ENCODE assay signal across 9 cellular contexts in genomic region chr10:32348297-32349198, GRCh38. TPM values are rescaled to one million over a fixed set of nuclear protein-coding genes. Genes with fewer than 3 reads are reported as not detected.
DNase-seq lines count a peak whose midpoint lies in the region; ATAC-seq and TF ChIP-seq lines count a peak whose summit lies in the region.
"Had no signal": no experiment of that assay in that cellular context is flagged by ENCODE, and none has a peak within 500 bp of the region (broad histone marks: within the 10 kb centered on the region; RNA-seq: fewer than 3 reads in every experiment).

No MANE protein-coding gene starts in this region.

- WGBS in heart left ventricle, 4 donors = 67 to 80% (median 73%) methylated on average over 18 of the region's 18 CpGs

- DNase-seq in ELF-1 (ENCODE audit: low read depth, low spot score) (peak; percentile 23), NCI-H748 (lab: John Stamatoyannopoulos, UW; ENCODE audit: unreplicated experiment) (peak; percentile 29), dorsolateral prefrontal cortex (no peak), foreskin melanocyte (no peak), heart left ventricle (no peak)
- DNase-seq: left colon had no signal

- intact Hi-C loops in dorsolateral prefrontal cortex (cut with DNase I) (loop anchor here (5.0 to 10.0 kb wide), 4 partner anchors 161 to 609 kb away; partner anchors contain the start of genes ARHGAP12 (in 1 of the 2), ITGB1 (in 1 of the 2) and KIF5B (in 1 of the 2)), heart left ventricle (cut with DNase I) (loop anchor here in 6 of 10 donors (5.0 to 10.0 kb wide), 7 partner anchors 36 to 294 kb away; partner anchors contain the start of gene KIF5B (in 1 of the 6))

- ATAC-seq in HG03135 (IDR thresholded peaks at IDR 0.05; ENCODE audit: unreplicated experiment) (no peak), HG03432 (IDR thresholded peaks at IDR 0.05; ENCODE audit: unreplicated experiment) (no peak), heart left ventricle (no peak)
- ATAC-seq: left colon had no signal

- peak overlapping the region in 33 of 59 donors; percentile 3 to 100 (median 100) for H3K27ac ChIP-seq in dorsolateral prefrontal cortex
- H3K27ac ChIP-seq in parathyroid adenoma = no peak overlapping the region
- peak overlapping the region in 1 of 12 donors; percentile 100 for H3K27ac ChIP-seq in heart left ventricle

- no peak overlapping the region for H2AFZ ChIP-seq in parathyroid adenoma

- H3K4me3 ChIP-seq in dorsolateral prefrontal cortex (peak overlapping the region in 50 of 59 donors; percentile 18 to 99 (median 92)), parathyroid adenoma (ENCODE audit: low read depth, low read length) (no peak overlapping the region), heart left ventricle (peak overlapping the region in 5 of 12 donors; percentile 64 to 99 (median 88))

- H3K4me1 ChIP-seq in parathyroid adenoma (peaks cover 20% of the 10 kb centered on the region), heart left ventricle (peaks cover 0 to 62% (median 43%) of the 10 kb centered on the region in 12 donors)

- no peak for TF ChIP-seq POLR2A in heart left ventricle (IDR thresholded peaks at IDR 0.05)

- TF ChIP-seq CTCF in dorsolateral prefrontal cortex (IDR thresholded peaks at IDR 0.05 in 54 of 56, conservative IDR thresholded peaks at IDR 0.05 in 2 of 56; ENCODE audit: low read depth in 1 of 56, partially characterized antibody in 56 of 56) (no peak), parathyroid adenoma (IDR thresholded peaks at IDR 0.05) (no peak), heart left ventricle (IDR thresholded peaks at IDR 0.05) (no peak)

- peaks cover 20% of the 10 kb centered on the region for H3K79me2 ChIP-seq in parathyroid adenoma

- H3K27me3 ChIP-seq in dorsolateral prefrontal cortex (no peaks in the 10 kb centered on the region), parathyroid adenoma (ENCODE audit: control insufficient read depth, insufficient read depth, low read length) (no peaks in the 10 kb centered on the region), heart left ventricle (no peaks in the 10 kb centered on the region)

- H3K9me3 ChIP-seq in parathyroid adenoma (ENCODE audit: control insufficient read depth, low read length) (no peaks in the 10 kb centered on the region), heart left ventricle (no peaks in the 10 kb centered on the region)

- H3K9ac ChIP-seq in parathyroid adenoma = no peak overlapping the region

- H3K4me2 ChIP-seq in parathyroid adenoma (ENCODE audit: low read length) = peak overlapping the region; percentile 75

- H3K36me3 ChIP-seq in parathyroid adenoma (ENCODE audit: control insufficient read depth, insufficient read depth, low read length) = no peaks in the 10 kb centered on the region
- H3K36me3 ChIP-seq in heart left ventricle = peaks cover 0 to 14% (median 5%) of the 10 kb centered on the region in 9 donors

RNA-seq across cellular contexts. Expression of gene EPC1, which starts 1.6 kb away (rescaled TPM):
- total RNA-seq in dorsolateral prefrontal cortex (10 to 100 TPM; 26.4 to 56.2 (median 40.1) TPM), heart left ventricle (10 to 100 TPM; 13.0 to 26.3 (median 19.2) TPM)
- polyA plus RNA-seq in heart left ventricle = 10 to 100 TPM; 10.9 to 11.0 TPM

Comparison
In these comparisons a context has a peak if more than half of its experiments do, and no peak if none do; other contexts are left out.
1. DNase-seq: peak in ELF-1 (single experiment) and NCI-H748 (single experiment); none in dorsolateral prefrontal cortex (0 of 10), foreskin melanocyte (single experiment) and heart left ventricle (0 of 5).